30 cellular contexts compared by ENCODE assay signal in genomic region chr7:156654511-156655231, GRCh38.
"Had no signal": no experiment of that assay in that cellular context is flagged by ENCODE, and none has a peak within 500 bp of the region (broad histone marks: within the 10 kb centered on the region; RNA-seq: fewer than 3 reads in every experiment).

No MANE protein-coding gene starts in this region.

- H3K36me3 ChIP-seq: colonic mucosa, gastrocnemius medialis, pancreas, right atrium auricular region, suprapubic skin, transverse colon, upper lobe of right lung, uterus had no signal

- FAIRE-seq: kidney, pancreas had no signal

- H3K27ac ChIP-seq: colonic mucosa, epithelial cell of prostate, gastrocnemius medialis, pancreas, right atrium auricular region, suprapubic skin, transverse colon, upper lobe of right lung, uterus had no signal

- H3K27ac Mint-ChIP-seq: dendritic cell treated with granulocyte-macrophage colony-stimulating factor and Interleukin-4, amounts not matched to agents 40 ng/mL and 50 ng/mL, for 4 days; endodermal cell; memory B cell; mesothelial cell of epicardium; naive thymus-derived CD4-positive, alpha-beta T cell; nephron; stimulated activated naive CD8-positive, alpha-beta T cell treated with anti-CD3 and anti-CD28 coated beads, Interleukin-15, amount 100 ng/mL, for 72 hours had no signal

- H3K4me2 ChIP-seq: smooth muscle cell had no signal

- H3K9me3 Mint-ChIP-seq: dendritic cell treated with granulocyte-macrophage colony-stimulating factor and Interleukin-4, amounts not matched to agents 40 ng/mL and 50 ng/mL, for 4 days; memory B cell; nephron; stimulated activated naive CD8-positive, alpha-beta T cell treated with anti-CD3 and anti-CD28 coated beads, Interleukin-15, amount 100 ng/mL, for 72 hours had no signal

- H3K27me3 ChIP-seq: colonic mucosa, pancreas, right atrium auricular region had no signal

- ATAC-seq: esophagus mucosa; gastrocnemius medialis; left lobe of liver; naive thymus-derived CD4-positive, alpha-beta T cell; pancreas; sciatic nerve; stimulated activated naive CD8-positive, alpha-beta T cell treated with anti-CD3 and anti-CD28 coated beads, Interleukin-15, amount 100 ng/mL, for 72 hours; upper lobe of right lung had no signal

- H3K4me3 ChIP-seq: colonic mucosa, gastrocnemius medialis, lung, pancreas, right atrium auricular region, smooth muscle cell, suprapubic skin, transverse colon, upper lobe of right lung, uterus had no signal

- H3K9me3 ChIP-seq: colonic mucosa, gastrocnemius medialis, pancreas, right atrium auricular region, suprapubic skin, transverse colon, upper lobe of right lung, uterus had no signal

- DNase-seq: colonic mucosa; effector CD8-positive, alpha-beta T cell; endodermal cell; foreskin fibroblast; gastrocnemius medialis; head of caudate nucleus; kidney; naive thymus-derived CD4-positive, alpha-beta T cell; pancreas; stimulated activated CD4-positive, alpha-beta T cell treated with anti-CD3 and anti-CD28 coated beads, Interleukin-12 subunit alpha, Interleukin-12 subunit beta, amount 100 ng/mL, for 4 hours; stimulated activated CD4-positive, alpha-beta T cell treated with anti-CD3 and anti-CD28 coated beads, Interleukin-1b, Interleukin-23, amount 100 ng/mL, for 48 hours; stimulated activated CD4-positive, alpha-beta T cell treated with anti-CD3 and anti-CD28 coated beads, Interleukin-4, amount 100 ng/mL, for 1 hour; stimulated activated CD8-positive, alpha-beta memory T cell treated with anti-CD3 and anti-CD28 coated beads, Interleukin-4, amount 100 ng/mL, for 48 hours; stimulated activated naive CD4-positive, alpha-beta T cell; stimulated activated naive CD8-positive, alpha-beta T cell treated with anti-CD3 and anti-CD28 coated beads, Interleukin-15, amount 100 ng/mL, for 72 hours; transverse colon; upper lobe of right lung; uterus had no signal

- H3K4me1 Mint-ChIP-seq: endodermal cell; stimulated activated naive CD8-positive, alpha-beta T cell treated with anti-CD3 and anti-CD28 coated beads, Interleukin-15, amount 100 ng/mL, for 72 hours had no signal

- H3K4me3 Mint-ChIP-seq: dendritic cell treated with granulocyte-macrophage colony-stimulating factor and Interleukin-4, amounts not matched to agents 40 ng/mL and 50 ng/mL, for 4 days; endodermal cell; memory B cell; mesothelial cell of epicardium; naive thymus-derived CD4-positive, alpha-beta T cell; nephron; stimulated activated naive CD8-positive, alpha-beta T cell treated with anti-CD3 and anti-CD28 coated beads, Interleukin-15, amount 100 ng/mL, for 72 hours had no signal

- H3K4me1 ChIP-seq: colonic mucosa, gastrocnemius medialis, pancreas, right atrium auricular region, suprapubic skin, transverse colon, upper lobe of right lung, uterus had no signal

- H3K36me3 Mint-ChIP-seq: memory B cell; mesothelial cell of epicardium; naive thymus-derived CD4-positive, alpha-beta T cell had no signal
